In the genomic region with DNA sequence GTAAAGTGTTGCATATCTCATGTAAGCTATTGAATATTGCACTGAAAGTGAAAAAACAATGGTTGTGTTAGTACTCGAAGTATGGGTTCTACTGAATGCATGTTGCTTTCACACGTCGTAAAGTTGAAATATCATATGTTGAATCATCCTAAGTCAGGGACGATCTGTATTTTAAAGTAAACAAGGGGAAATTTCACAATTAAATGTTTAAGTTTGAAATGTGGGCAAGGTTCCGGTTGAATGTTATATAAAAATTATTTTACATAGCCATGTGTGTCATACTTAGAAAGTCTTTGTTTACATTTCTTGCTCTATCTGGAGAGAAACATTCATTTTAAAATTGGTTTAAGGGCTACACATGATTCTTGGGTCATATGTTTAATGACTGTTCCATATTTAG, we compare ENCODE assay signal across 15 cellular contexts.
DNase-seq lines count a peak whose midpoint lies in the region; ATAC-seq and TF ChIP-seq lines count a peak whose summit lies in the region.
"Had no signal": no experiment of that assay in that cellular context is flagged by ENCODE, and none has a peak within 500 bp of the region (broad histone marks: within the 10 kb centered on the region; RNA-seq: fewer than 3 reads in every experiment).

No MANE protein-coding gene starts in this region.

- no peak overlapping the region for H3K27ac Mint-ChIP-seq in MCF 10A (ENCODE audit: low read depth, unreplicated experiment)

- H3K36me3 ChIP-seq in breast epithelium (no peaks in the 10 kb centered on the region), PC-3 (ENCODE audit: low read depth, low read length) (no peaks in the 10 kb centered on the region)

- BruUV-seq in MCF 10A (replicated peaks; lab: Mats Ljungman, UMichigan): no TSS peak
- BruUV-seq in PC-3 (replicated peaks; lab: Mats Ljungman, UMichigan): no TSS peak

- no peak overlapping the region for H2AFZ ChIP-seq in PC-3 (ENCODE audit: low read length)

- H3K4me3 Mint-ChIP-seq in MCF 10A (ENCODE audit: unreplicated experiment): no peak overlapping the region
- H3K4me3 Mint-ChIP-seq: CD4-positive, CD25-positive, alpha-beta regulatory T cell had no signal

- no peaks in the 10 kb centered on the region for H3K79me2 ChIP-seq in PC-3 (ENCODE audit: low read length)

- H3K9me3 Mint-ChIP-seq in MCF 10A (ENCODE audit: unreplicated experiment): no peaks in the 10 kb centered on the region

- intact Hi-C loops in MCF 10A (cut with micrococcal nuclease) (no loop called here), breast epithelium (cut with DNase I; ENCODE audit: low total_unique reads) (no loop called here), PC-3 (cut with micrococcal nuclease) (no loop called here)

- DNase-seq in MCF 10A (ENCODE audit: unreplicated experiment) (peak; percentile 31), breast epithelium (ENCODE audit: low spot score in 2 of 2) (no peak), PC-3 (peak; percentile 57), iris pigment epithelial cell (ENCODE audit: low read depth) (peak; percentile 36), SK-N-DZ (ENCODE audit: low spot score) (no peak), NCI-H748 (lab: John Stamatoyannopoulos, UW; ENCODE audit: unreplicated experiment) (no peak)
- DNase-seq: 8988T; ACHN; CD4-positive, CD25-positive, alpha-beta regulatory T cell; DMS53; KBM-7 had no signal

- H3K27me3 ChIP-seq in breast epithelium (no peaks in the 10 kb centered on the region), PC-3 (ENCODE audit: low read length) (no peaks in the 10 kb centered on the region)
- H3K27me3 ChIP-seq: BLaER1 treated with 17β-estradiol and CSF1 and Interleukin-3, amounts not matched to agents 10 nM and 100 nM had no signal

- no peaks in the 10 kb centered on the region for H3K36me3 Mint-ChIP-seq in MCF 10A (ENCODE audit: insufficient read depth, unreplicated experiment)

- no peaks in the 10 kb centered on the region for H4K20me1 ChIP-seq in PC-3 (ENCODE audit: low read length)
- H4K20me1 ChIP-seq: BLaER1 treated with 17β-estradiol and CSF1 and Interleukin-3, amounts not matched to agents 10 nM and 100 nM had no signal

- H3K27me3 Mint-ChIP-seq in MCF 10A (ENCODE audit: insufficient read depth, unreplicated experiment): no peaks in the 10 kb centered on the region
- H3K27me3 Mint-ChIP-seq: CD4-positive, CD25-positive, alpha-beta regulatory T cell had no signal

- no peak for TF ChIP-seq CTCF in MCF 10A (IDR thresholded peaks at IDR 0.05; ENCODE audit: unreplicated experiment)
- no peak for TF ChIP-seq CTCF in breast epithelium (IDR thresholded peaks at IDR 0.05)
- TF ChIP-seq CTCF in PC-3 (conservative IDR thresholded peaks at IDR 0.05; ENCODE audit: low read depth, low read length): no peak

- ATAC-seq in PC-3: peak; percentile 66
- ATAC-seq in GM21515 (IDR thresholded peaks at IDR 0.05; ENCODE audit: unreplicated experiment): no peak
- ATAC-seq: HCT116 had no signal

- H3F3A ChIP-seq in PC-3 (ENCODE audit: low read length, unreplicated experiment): no peaks in the 10 kb centered on the region

- no peaks in the 10 kb centered on the region for H3K9me2 ChIP-seq in PC-3 (replicated peaks; ENCODE audit: low read length)

- H3K4me2 ChIP-seq in PC-3 (ENCODE audit: low read length): peak overlapping the region; percentile 25; the same call in 1 of the 2 replicates
- H3K4me2 ChIP-seq: BLaER1 treated with 17β-estradiol and CSF1 and Interleukin-3, amounts not matched to agents 10 nM and 100 nM had no signal

- POLR2A ChIA-PET in MCF 10A (lab: Yijun Ruan, JAX): no interaction called here
- POLR2A ChIA-PET in PC-3 (lab: Charles Lee; ENCODE audit: unreplicated experiment): no interaction called here

- H3K4me1 Mint-ChIP-seq in MCF 10A (ENCODE audit: insufficient read depth, unreplicated experiment): no peaks in the 10 kb centered on the region

- H3K9ac ChIP-seq in PC-3 (ENCODE audit: low read length): no peak overlapping the region
- H3K9ac ChIP-seq: BLaER1 treated with 17β-estradiol and CSF1 and Interleukin-3, amounts not matched to agents 10 nM and 100 nM had no signal

- H3K4me3 ChIP-seq in breast epithelium (no peak overlapping the region), PC-3 (ENCODE audit: low read length) (no peak overlapping the region)
- H3K4me3 ChIP-seq: BLaER1 treated with 17β-estradiol and CSF1 and Interleukin-3, amounts not matched to agents 10 nM and 100 nM had no signal

- CTCF ChIA-PET in MCF 10A (lab: Yijun Ruan, JAX) (no interaction called here), PC-3 (lab: Charles Lee) (no interaction called here)

- H3K9me3 ChIP-seq in breast epithelium: no peaks in the 10 kb centered on the region
- H3K9me3 ChIP-seq in PC-3 (ENCODE audit: low read length): no peaks in the 10 kb centered on the region

- no peak overlapping the region for H3K27ac ChIP-seq in breast epithelium
- H3K27ac ChIP-seq in PC-3 (ENCODE audit: low read length): peak overlapping the region; percentile 38; the same call in 1 of the 2 replicates
- H3K27ac ChIP-seq: BLaER1 treated with 17β-estradiol and CSF1 and Interleukin-3, amounts not matched to agents 10 nM and 100 nM; HL-60 had no signal

- no peak for TF ChIP-seq POLR2A in breast epithelium (IDR thresholded peaks at IDR 0.05)

- H3K4me1 ChIP-seq in breast epithelium (no peaks in the 10 kb centered on the region), PC-3 (ENCODE audit: insufficient read depth, low read length) (peaks cover 4% of the 10 kb centered on the region; the same call in 1 of the 2 replicates)

Comparison
In these comparisons a context has a peak if more than half of its experiments do, and no peak if none do; other contexts are left out.
1. DNase-seq: peak in MCF 10A (single experiment), PC-3 (single experiment) and iris pigment epithelial cell (single experiment); none in breast epithelium (0 of 2), SK-N-DZ (single experiment) and NCI-H748 (single experiment).